Comparison of ENCODE assay signal across 8 cellular contexts in the genomic region with DNA sequence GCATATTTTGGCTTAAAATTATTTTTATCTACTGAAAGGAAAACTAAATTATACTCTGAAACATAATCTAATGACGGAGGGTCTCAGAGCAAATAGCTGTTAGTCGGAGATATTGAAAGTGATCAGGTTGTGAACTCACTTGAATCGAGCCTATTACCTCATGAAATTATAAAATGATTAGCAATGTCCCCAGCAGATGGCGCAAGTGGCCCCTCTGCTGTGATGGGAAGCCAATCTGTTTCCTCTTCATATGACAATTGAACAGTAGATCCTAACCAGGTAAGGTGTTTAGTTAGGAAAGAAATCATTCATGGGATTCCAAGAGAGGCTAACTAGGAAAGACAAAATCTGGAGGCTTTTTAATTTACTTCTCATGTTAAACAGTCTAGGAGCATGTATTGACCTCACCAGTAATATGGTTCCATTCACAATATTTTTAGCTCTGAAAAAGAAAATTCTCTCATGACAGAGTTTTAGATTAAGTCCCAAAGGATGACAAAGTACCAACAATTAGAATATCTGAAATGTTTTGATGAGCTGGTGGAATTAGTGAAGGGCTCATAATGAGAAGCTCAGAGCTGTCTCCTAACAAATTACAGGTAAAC. TPM values are rescaled to one million over a fixed set of nuclear protein-coding genes. Genes with fewer than 3 reads are reported as not detected.
DNase-seq lines count a peak whose midpoint lies in the region; ATAC-seq, FAIRE-seq and TF ChIP-seq lines count a peak whose summit lies in the region.

No MANE protein-coding gene starts in this region.

- H4K20me1 ChIP-seq in SU-DHL-6 (ENCODE audit: low read depth, low read length) = no peaks in the 10 kb centered on the region

- no peak overlapping the region for H3K4me3 Mint-ChIP-seq in progenitor cell of endocrine pancreas (ENCODE audit: low read depth)

- peak; percentile 30 for FAIRE-seq in urothelium cell line (lab: Jason Lieb, UNC)

- no peaks in the 10 kb centered on the region for H3K36me3 Mint-ChIP-seq in activated naive CD4-positive, alpha-beta T cell treated with anti-CD3 and anti-CD28 coated beads, Interleukin-2, amount 50 U/mL, for 72 hours
- no peaks in the 10 kb centered on the region for H3K36me3 Mint-ChIP-seq in progenitor cell of endocrine pancreas (ENCODE audit: insufficient read depth)

- peak; percentile 68 to 73 for ATAC-seq in activated naive CD4-positive, alpha-beta T cell treated with anti-CD3 and anti-CD28 coated beads, Interleukin-2, amount 50 U/mL, for 72 hours

- no peak overlapping the region for H3K27ac Mint-ChIP-seq in activated naive CD4-positive, alpha-beta T cell treated with anti-CD3 and anti-CD28 coated beads, Interleukin-2, amount 50 U/mL, for 72 hours
- no peak overlapping the region for H3K27ac Mint-ChIP-seq in progenitor cell of endocrine pancreas

- H3K4me1 Mint-ChIP-seq in progenitor cell of endocrine pancreas (ENCODE audit: low read depth) = peaks cover 3% of the 10 kb centered on the region

- H3K4me2 ChIP-seq in SU-DHL-6 (ENCODE audit: low read depth, low read length, poor library complexity, severe bottlenecking) = no peak overlapping the region

- TF ChIP-seq CTCF in SU-DHL-6 (IDR thresholded peaks at IDR 0.05; ENCODE audit: insufficient read depth, low read length, poor library complexity, severe bottlenecking) = peak; percentile 45
- peak; percentile 87 for TF ChIP-seq CTCF in progenitor cell of endocrine pancreas (IDR thresholded peaks at IDR 0.05; ENCODE audit: unreplicated experiment)

- H3K9me3 Mint-ChIP-seq in activated naive CD4-positive, alpha-beta T cell treated with anti-CD3 and anti-CD28 coated beads, Interleukin-2, amount 50 U/mL, for 72 hours = no peaks in the 10 kb centered on the region
- H3K9me3 Mint-ChIP-seq in progenitor cell of endocrine pancreas (ENCODE audit: low read depth) = no peaks in the 10 kb centered on the region

- H3K27me3 Mint-ChIP-seq in progenitor cell of endocrine pancreas = no peaks in the 10 kb centered on the region

- no peaks in the 10 kb centered on the region for H3K79me2 ChIP-seq in SU-DHL-6 (ENCODE audit: insufficient read depth, low read length)

- H3K4me3 ChIP-seq in SU-DHL-6 (ENCODE audit: insufficient read depth, low read length, poor library complexity, severe bottlenecking) = no peak overlapping the region

- intact Hi-C loops in head of caudate nucleus (cut with DNase I) = loop anchor here (2.0 kb wide), 1 partner anchor 101 kb away; no protein-coding TSS in a partner anchor

- H3K36me3 ChIP-seq in SU-DHL-6 (ENCODE audit: low read length) = no peaks in the 10 kb centered on the region

- no peak overlapping the region for H2AFZ ChIP-seq in SU-DHL-6 (ENCODE audit: low read depth, low read length, severe bottlenecking)

- H3K9ac ChIP-seq in SU-DHL-6 (ENCODE audit: low read length) = no peak overlapping the region

- H3K27me3 ChIP-seq in SU-DHL-6 (ENCODE audit: low read length) = no peaks in the 10 kb centered on the region

- no peaks in the 10 kb centered on the region for H3F3A ChIP-seq in SU-DHL-6 (ENCODE audit: insufficient read depth)

- no peak overlapping the region for H3K27ac ChIP-seq in SU-DHL-6 (ENCODE audit: low read depth, low read length)

- peak; percentile 61 for DNase-seq in SIG-M5 treated with dmso at 0.1 percent for 504 hours (lab: John Stamatoyannopoulos, UW; ENCODE audit: unreplicated experiment)
- no peak for DNase-seq in SIG-M5 (lab: John Stamatoyannopoulos, UW)
- DNase-seq in NCI-H1105 treated with DMSO at 0.1 percent for 48 hours (lab: John Stamatoyannopoulos, UW) = peak; percentile 70
- DNase-seq in activated naive CD4-positive, alpha-beta T cell treated with anti-CD3 and anti-CD28 coated beads, Interleukin-2, amount 50 U/mL, for 72 hours (ENCODE audit: low spot score in 2 of 2) = peak in 1 of 2 donors; percentile 82
- peak; percentile 37 to 94 (median 82) for DNase-seq in head of caudate nucleus
- peak; percentile 68 for DNase-seq in progenitor cell of endocrine pancreas (ENCODE audit: low spot score, unreplicated experiment)
- DNase-seq in urothelium cell line (ENCODE audit: low spot score) = peak; percentile 80

- no peaks in the 10 kb centered on the region for H3K9me2 ChIP-seq in SU-DHL-6 (replicated peaks; ENCODE audit: insufficient read depth, low read length)

- H3K9me3 ChIP-seq in SU-DHL-6 (ENCODE audit: insufficient read depth, low read length) = no peaks in the 10 kb centered on the region

RNA-seq across cellular contexts. Expression of a gene that starts 29.9 kb away (rescaled TPM):
- total RNA-seq in activated naive CD4-positive, alpha-beta T cell treated with anti-CD3 and anti-CD28 coated beads, Interleukin-2, amount 50 U/mL, for 72 hours = 10 to 100 TPM; 38.1 to 67.2 TPM
- 27.4 and 37.4 TPM in 2 replicates for total RNA-seq in progenitor cell of endocrine pancreas

RNA-seq across cellular contexts. Expression of a gene that starts 43.3 kb away (rescaled TPM):
- total RNA-seq in activated naive CD4-positive, alpha-beta T cell treated with anti-CD3 and anti-CD28 coated beads, Interleukin-2, amount 50 U/mL, for 72 hours = 10 to 100 TPM; 21.9 to 36.5 TPM
- 53.4 and 58.8 TPM in 2 replicates for total RNA-seq in progenitor cell of endocrine pancreas
